In genomic region chr17:55072910-55073309, GRCh38 we compare ENCODE assay signal across 23 cellular contexts.
A peak's percentile ranks its signal among the peaks of the same experiment; 100 is the strongest.
DNase-seq lines count a peak whose midpoint lies in the region; ATAC-seq and TF ChIP-seq lines count a peak whose summit lies in the region.
"Had no signal": no experiment of that assay in that cellular context is flagged by ENCODE, and none has a peak within 500 bp of the region (broad histone marks: within the 10 kb centered on the region; RNA-seq: fewer than 3 reads in every experiment).

No MANE protein-coding gene starts in this region.

- ATAC-seq in activated CD4-positive, alpha-beta T cell treated with anti-CD3 and anti-CD28 coated beads for 36 hours: peak; percentile 65
- ATAC-seq in HG03354 (IDR thresholded peaks at IDR 0.05; ENCODE audit: poor library complexity, severe bottlenecking, unreplicated experiment): peak; percentile 88
- peak; percentile 48 for ATAC-seq in mucosa of descending colon
- no peak for ATAC-seq in GM18505 (IDR thresholded peaks at IDR 0.05; ENCODE audit: unreplicated experiment)
- no peak for ATAC-seq in lower lobe of right lung
- ATAC-seq: naive thymus-derived CD8-positive, alpha-beta T cell; pancreas; sciatic nerve had no signal

- peak overlapping the region; percentile 45 for H3K27ac Mint-ChIP-seq in activated CD4-positive, alpha-beta T cell treated with anti-CD3 and anti-CD28 coated beads for 36 hours
- H3K27ac Mint-ChIP-seq: activated naive CD8-positive, alpha-beta T cell treated with anti-CD3 and anti-CD28 coated beads, Interleukin-2, amount 10 ng/mL, durations not matched to agents 7 days and 5 days; B cell; memory B cell had no signal

- H3K27me3 ChIP-seq in lower lobe of right lung (ENCODE audit: low read depth): no peaks in the 10 kb centered on the region
- H3K27me3 ChIP-seq: pancreas, Peyer's patch, SJSA1, suprapubic skin, uterus had no signal

- POLR2A ChIA-PET in activated CD4-positive, alpha-beta T cell treated with anti-CD3 and anti-CD28 coated beads for 36 hours (lab: Charles Lee): no interaction called here

- no peaks in the 10 kb centered on the region for H3K9me3 Mint-ChIP-seq in activated CD4-positive, alpha-beta T cell treated with anti-CD3 and anti-CD28 coated beads for 36 hours (ENCODE audit: low read depth)
- H3K9me3 Mint-ChIP-seq: activated naive CD8-positive, alpha-beta T cell treated with anti-CD3 and anti-CD28 coated beads, Interleukin-2, amount 10 ng/mL, durations not matched to agents 7 days and 5 days; memory B cell; naive thymus-derived CD8-positive, alpha-beta T cell had no signal

- no peaks in the 10 kb centered on the region for H3K36me3 ChIP-seq in mucosa of descending colon (ENCODE audit: low read depth)
- no peaks in the 10 kb centered on the region for H3K36me3 ChIP-seq in lower lobe of right lung
- H3K36me3 ChIP-seq: pancreas, Peyer's patch, SJSA1, uterus had no signal

- H3K4me1 ChIP-seq in mucosa of descending colon (ENCODE audit: low read depth) (no peaks in the 10 kb centered on the region), lower lobe of right lung (no peaks in the 10 kb centered on the region)
- H3K4me1 ChIP-seq: pancreas, Peyer's patch, SJSA1, uterus had no signal

- no peaks in the 10 kb centered on the region for H3K9me3 ChIP-seq in mucosa of descending colon
- no peaks in the 10 kb centered on the region for H3K9me3 ChIP-seq in lower lobe of right lung
- H3K9me3 ChIP-seq: pancreas, Peyer's patch, SJSA1, suprapubic skin, uterus had no signal

- no peak for TF ChIP-seq CTCF in choroid plexus epithelial cell (conservative IDR thresholded peaks at IDR 0.05; ENCODE audit: low read depth, low read length)
- TF ChIP-seq CTCF in mucosa of descending colon (IDR thresholded peaks at IDR 0.05): no peak
- TF ChIP-seq CTCF in lower lobe of right lung (IDR thresholded peaks at IDR 0.05): no peak

- H3K27me3 Mint-ChIP-seq in activated CD4-positive, alpha-beta T cell treated with anti-CD3 and anti-CD28 coated beads for 36 hours: no peaks in the 10 kb centered on the region
- H3K27me3 Mint-ChIP-seq: activated naive CD8-positive, alpha-beta T cell treated with anti-CD3 and anti-CD28 coated beads, Interleukin-2, amount 10 ng/mL, durations not matched to agents 7 days and 5 days; B cell; memory B cell; naive thymus-derived CD8-positive, alpha-beta T cell had no signal

- no peak for TF ChIP-seq POLR2A in GM18505 (IDR thresholded peaks at IDR 0.05; ENCODE audit: borderline replicate concordance, extremely low read depth, insufficient read depth, insufficient read length)

- peaks cover 6% of the 10 kb centered on the region for H3K4me1 Mint-ChIP-seq in activated CD4-positive, alpha-beta T cell treated with anti-CD3 and anti-CD28 coated beads for 36 hours
- H3K4me1 Mint-ChIP-seq: B cell; memory B cell; naive thymus-derived CD8-positive, alpha-beta T cell had no signal

- CTCF ChIA-PET in activated CD4-positive, alpha-beta T cell treated with anti-CD3 and anti-CD28 coated beads for 36 hours (lab: Charles Lee): no interaction called here

- no peak overlapping the region for H3K4me3 Mint-ChIP-seq in activated CD4-positive, alpha-beta T cell treated with anti-CD3 and anti-CD28 coated beads for 36 hours
- H3K4me3 Mint-ChIP-seq: activated naive CD8-positive, alpha-beta T cell treated with anti-CD3 and anti-CD28 coated beads, Interleukin-2, amount 10 ng/mL, durations not matched to agents 7 days and 5 days; B cell; memory B cell; naive thymus-derived CD8-positive, alpha-beta T cell had no signal

- H3K27ac ChIP-seq in lower lobe of right lung: no peak overlapping the region
- H3K27ac ChIP-seq: KMS-11, pancreas, SJSA1, suprapubic skin, uterus, VCaP had no signal

- H3K4me3 ChIP-seq in choroid plexus epithelial cell (ENCODE audit: low read depth, low read length): no peak overlapping the region
- no peak overlapping the region for H3K4me3 ChIP-seq in mucosa of descending colon
- H3K4me3 ChIP-seq in lower lobe of right lung: no peak overlapping the region
- H3K4me3 ChIP-seq: pancreas, Peyer's patch, SJSA1, suprapubic skin, uterus had no signal

- intact Hi-C loops in activated CD4-positive, alpha-beta T cell treated with anti-CD3 and anti-CD28 coated beads for 36 hours (cut with DNase I, micrococcal nuclease): no loop called here
- intact Hi-C loops in mucosa of descending colon (cut with DNase I, micrococcal nuclease): no loop called here
- intact Hi-C loops in lower lobe of right lung (cut with DNase I): no loop called here

- peaks cover 11% of the 10 kb centered on the region for H3K36me3 Mint-ChIP-seq in activated CD4-positive, alpha-beta T cell treated with anti-CD3 and anti-CD28 coated beads for 36 hours (ENCODE audit: low read depth)

- no peak for DNase-seq in activated CD4-positive, alpha-beta T cell treated with anti-CD3 and anti-CD28 coated beads for 36 hours
- DNase-seq in activated CD4-positive, alpha-beta T cell treated with anti-CD3 and anti-CD28 coated beads, Interleukin-2, amount 50 U/mL, for 48 hours: no peak
- DNase-seq in choroid plexus epithelial cell (ENCODE audit: low read depth) (peak; percentile 12), mucosa of descending colon (no peak), NCI-H524 treated with DMSO at 0.1 percent for 48 hours (lab: John Stamatoyannopoulos, UW) (no peak), lower lobe of right lung (no peak)
- DNase-seq: activated CD4-positive, alpha-beta T cell treated with anti-CD3 and anti-CD28 coated beads, Interleukin-2, amount 50 U/mL, for 4 hours; activated naive CD8-positive, alpha-beta T cell treated with anti-CD3 and anti-CD28 coated beads, Interleukin-2, amount 10 ng/mL, durations not matched to agents 7 days and 5 days; naive thymus-derived CD8-positive, alpha-beta T cell; NCI-H187 treated with DMSO at 0.1 percent for 48 hours; NCI-H446 treated with DMSO at 0.1 percent for 48 hours; pancreas; Peyer's patch; uterus had no signal

Comparison
In these comparisons a context has a peak if more than half of its experiments do, and no peak if none do; other contexts are left out.
1. ATAC-seq: peak in activated CD4-positive, alpha-beta T cell treated with anti-CD3 and anti-CD28 coated beads for 36 hours (single experiment), HG03354 (single experiment) and mucosa of descending colon (single experiment); none in GM18505 (single experiment) and lower lobe of right lung (0 of 2).